ENCODE assay signal across 8 cellular contexts in genomic region chr2:212892193-212892592, GRCh38.
DNase-seq lines count a peak whose midpoint lies in the region; ATAC-seq, FAIRE-seq and TF ChIP-seq lines count a peak whose summit lies in the region.

No MANE protein-coding gene starts in this region.

- H3K36me3 ChIP-seq in astrocyte (ENCODE audit: insufficient read depth, low read length), result no peaks in the 10 kb centered on the region

- ATAC-seq in HG03432 (IDR thresholded peaks at IDR 0.05; ENCODE audit: unreplicated experiment), result no peak
- ATAC-seq in stimulated activated naive CD8-positive, alpha-beta T cell treated with anti-CD3 and anti-CD28 coated beads, Interleukin-15, amount 100 ng/mL, for 72 hours, result no peak

- no peaks in the 10 kb centered on the region for H3K4me1 Mint-ChIP-seq in astrocyte (ENCODE audit: low read depth, unreplicated experiment)
- no peaks in the 10 kb centered on the region for H3K4me1 Mint-ChIP-seq in stimulated activated naive CD8-positive, alpha-beta T cell treated with anti-CD3 and anti-CD28 coated beads, Interleukin-15, amount 100 ng/mL, for 72 hours

- DNase-seq in Daoy (ENCODE audit: low read depth), result peak; percentile 45
- DNase-seq in Jurkat, Clone E6-1 (ENCODE audit: low read depth, low spot score), result peak; percentile 53
- DNase-seq in astrocyte (ENCODE audit: low read depth), result peak; percentile 38
- peak; percentile 36 for DNase-seq in medulla oblongata (ENCODE audit: extremely low spot score)
- no peak for DNase-seq in OCI-M2 (lab: John Stamatoyannopoulos, UW; ENCODE audit: unreplicated experiment)
- DNase-seq in HK-2 (ENCODE audit: unreplicated experiment), result no peak
- DNase-seq in stimulated activated naive CD8-positive, alpha-beta T cell treated with anti-CD3 and anti-CD28 coated beads, Interleukin-15, amount 100 ng/mL, for 72 hours, result no peak

- H3K36me3 Mint-ChIP-seq in astrocyte (ENCODE audit: low read depth, unreplicated experiment), result no peaks in the 10 kb centered on the region

- H3K4me3 Mint-ChIP-seq in astrocyte (ENCODE audit: unreplicated experiment), result no peak overlapping the region
- H3K4me3 Mint-ChIP-seq in stimulated activated naive CD8-positive, alpha-beta T cell treated with anti-CD3 and anti-CD28 coated beads, Interleukin-15, amount 100 ng/mL, for 72 hours, result no peak overlapping the region

- H4K20me1 ChIP-seq in astrocyte (ENCODE audit: insufficient read depth, low read length), result no peaks in the 10 kb centered on the region

- H3K9me3 ChIP-seq in astrocyte (ENCODE audit: insufficient read depth, low read depth, low read length), result no peaks in the 10 kb centered on the region

- no peak overlapping the region for H3K4me3 ChIP-seq in Jurkat, Clone E6-1 (ENCODE audit: low read length)
- H3K4me3 ChIP-seq in astrocyte (ENCODE audit: insufficient read depth, low read depth, low read length), result no peak overlapping the region

- no peaks in the 10 kb centered on the region for H3K27me3 ChIP-seq in astrocyte (ENCODE audit: insufficient read depth, low read length)

- no peak overlapping the region for H3K9ac ChIP-seq in astrocyte (ENCODE audit: low read length)

- peak overlapping the region; percentile 19 for H2AFZ ChIP-seq in astrocyte (ENCODE audit: low read depth, low read length)

- no peak overlapping the region for H3K4me2 ChIP-seq in astrocyte (ENCODE audit: low read length)

- no peaks in the 10 kb centered on the region for H3K4me1 ChIP-seq in astrocyte (ENCODE audit: insufficient read depth, low read length)

- H3K27me3 Mint-ChIP-seq in astrocyte (ENCODE audit: low read depth, unreplicated experiment), result no peaks in the 10 kb centered on the region
- H3K27me3 Mint-ChIP-seq in stimulated activated naive CD8-positive, alpha-beta T cell treated with anti-CD3 and anti-CD28 coated beads, Interleukin-15, amount 100 ng/mL, for 72 hours, result no peaks in the 10 kb centered on the region

- TF ChIP-seq CTCF in astrocyte (IDR thresholded peaks at IDR 0.05; ENCODE audit: insufficient read depth, low read depth, low read length), result peak; percentile 51

- FAIRE-seq in astrocyte (lab: Jason Lieb, UNC), result peak; percentile 85

- no peak overlapping the region for H3K27ac Mint-ChIP-seq in astrocyte (ENCODE audit: unreplicated experiment)
- H3K27ac Mint-ChIP-seq in stimulated activated naive CD8-positive, alpha-beta T cell treated with anti-CD3 and anti-CD28 coated beads, Interleukin-15, amount 100 ng/mL, for 72 hours, result no peak overlapping the region

- no peak overlapping the region for H3K27ac ChIP-seq in astrocyte (ENCODE audit: low read depth, low read length)

- H3K79me2 ChIP-seq in astrocyte (ENCODE audit: insufficient read depth, low read length), result no peaks in the 10 kb centered on the region

- H3K9me3 Mint-ChIP-seq in astrocyte (ENCODE audit: unreplicated experiment), result no peaks in the 10 kb centered on the region
- no peaks in the 10 kb centered on the region for H3K9me3 Mint-ChIP-seq in stimulated activated naive CD8-positive, alpha-beta T cell treated with anti-CD3 and anti-CD28 coated beads, Interleukin-15, amount 100 ng/mL, for 72 hours

Comparison
In these comparisons a context has a peak if more than half of its experiments do, and no peak if none do; other contexts are left out.
1. DNase-seq: peak in Daoy (single experiment), Jurkat, Clone E6-1 (single experiment), astrocyte (single experiment) and medulla oblongata (single experiment); none in OCI-M2 (single experiment), HK-2 (single experiment) and stimulated activated naive CD8-positive, alpha-beta T cell treated with anti-CD3 and anti-CD28 coated beads, Interleukin-15, amount 100 ng/mL, for 72 hours (0 of 2).